8 cellular contexts compared by ENCODE assay signal in genomic region chr7:72953901-72954562, GRCh38. TPM values are rescaled to one million over a fixed set of nuclear protein-coding genes. Genes with fewer than 3 reads are reported as not detected.
DNase-seq lines count a peak whose midpoint lies in the region; ATAC-seq, FAIRE-seq and TF ChIP-seq lines count a peak whose summit lies in the region.
"Not testable (repeated sequence)": the region's sequence is repeated elsewhere in the genome, so short reads cannot be mapped to it uniquely, and the experiment has no call there.

No MANE protein-coding gene starts in this region.

- H3K36me3 ChIP-seq in GM12878 (ENCODE audit: control insufficient read depth in 2 of 2, insufficient read depth in 2 of 2, low read length in 1 of 2); left ventricle myocardium inferior; ovary: not testable (repeated sequence)

- H3K4me2 ChIP-seq in GM12878 (ENCODE audit: control insufficient read depth, insufficient read depth), result not testable (repeated sequence)

- not testable (repeated sequence) for TF ChIP-seq POLR2A in NB4 (IDR thresholded peaks at IDR 0.05; ENCODE audit: extremely low read depth, insufficient read length); GM12878 (IDR thresholded peaks at IDR 0.05; ENCODE audit: low read depth, low read length); ovary (IDR thresholded peaks at IDR 0.05)

- in situ Hi-C loops in GM12878 (cut with MboI), result not testable (repeated sequence)

- intact Hi-C loops in GM12878 (cut with micrococcal nuclease; ENCODE audit: unreplicated experiment); left ventricle myocardium inferior (cut with micrococcal nuclease); ovary (cut with DNase I): not testable (repeated sequence)

- H4K20me1 ChIP-seq in GM12878 (ENCODE audit: control insufficient read depth, insufficient read depth), result not testable (repeated sequence)

- RAD21 ChIA-PET in GM12878 (lab: Charles Lee; ENCODE audit: unreplicated experiment), result not testable (repeated sequence)

- not testable (repeated sequence) for H2AFZ ChIP-seq in GM12878 (ENCODE audit: control insufficient read depth, low read depth, low read length)

- not testable (repeated sequence) for TF ChIP-seq EP300 in GM12878 (IDR thresholded peaks at IDR 0.05; ENCODE audit: borderline replicate concordance in 1 of 2, control insufficient read depth in 1 of 2, low read depth in 2 of 2, low read length in 2 of 2); ovary (IDR thresholded peaks at IDR 0.05)

- CTCF ChIA-PET in AG04449 (lab: Yijun Ruan, JAX); GM12878 (lab: Yijun Ruan, JAX): not testable (repeated sequence)

- H3K4me3 ChIP-seq in AG04449 (ENCODE audit: low read depth, low read length), result peak overlapping the region; percentile 38
- H3K4me3 ChIP-seq in NB4 (ENCODE audit: low read depth, low read length), result peak overlapping the region; percentile 55
- peak overlapping the region; percentile 67; the same call in 1 of the 2 replicates for H3K4me3 ChIP-seq in GM12878
- peak overlapping the region; percentile 60 for H3K4me3 ChIP-seq in left ventricle myocardium inferior
- H3K4me3 ChIP-seq in ovary, result peak overlapping the region; percentile 28

- TSS peak; percentile 87 for BruUV-seq in GM12878 (replicated peaks; lab: Mats Ljungman, UMichigan)

- POLR2A ChIA-PET in AG04449 (lab: Yijun Ruan, JAX); GM12878 (lab: Charles Lee): not testable (repeated sequence)

- H3K9ac ChIP-seq in GM12878 (ENCODE audit: control insufficient read depth, insufficient read depth, low read length), result peak overlapping the region; percentile 35; the same call in 1 of the 2 replicates

- H3K27ac ChIP-seq in GM12878 (ENCODE audit: control insufficient read depth, insufficient read depth); left ventricle myocardium inferior (replicated peaks); ovary: not testable (repeated sequence)

- not testable (repeated sequence) for H3K9me3 ChIP-seq in GM12878 (replicated peaks; ENCODE audit: control insufficient read depth, insufficient read depth, low read length); left ventricle myocardium inferior (replicated peaks); ovary

- not testable (repeated sequence) for FAIRE-seq in GM12878 (lab: Jason Lieb, UNC)

- WGBS in GM12878 (ENCODE audit: insufficient coverage, insufficient replicate concordance, low lambda C conversion rate, missing lambda C conversion rate), result 0% methylated on average over 2 of the region's 43 CpGs
- 2 to 20% methylated on average over 2 to 3 of the region's 43 CpGs; no CpG with 5 or more reads in 1 of the 3 donors for WGBS in ovary, 3 donors

- not testable (repeated sequence) for H3K27me3 ChIP-seq in GM12878 (replicated peaks in 1 of 2; ENCODE audit: control insufficient read depth in 2 of 2, insufficient read depth in 2 of 2, low read length in 1 of 2); left ventricle myocardium inferior (ENCODE audit: low read depth); ovary

- H3K79me2 ChIP-seq in GM12878 (ENCODE audit: control insufficient read depth, insufficient read depth, low read length), result not testable (repeated sequence)

- SMC1A ChIA-PET in GM12878 (lab: Charles Lee; ENCODE audit: uncharacterized antibody, unreplicated experiment), result not testable (repeated sequence)

- not testable (repeated sequence) for H3K4me1 ChIP-seq in GM12878 (ENCODE audit: control insufficient read depth, insufficient read depth, low read length); left ventricle myocardium inferior; ovary (ENCODE audit: insufficient read depth)

- TF ChIP-seq CTCF in AG04449 (IDR thresholded peaks at IDR 0.05; ENCODE audit: insufficient read depth, low read length, missing control alignments); NB4 (IDR thresholded peaks at IDR 0.05; ENCODE audit: low read depth, low read length); GM12878 (IDR thresholded peaks at IDR 0.05 in 2 of 3, conservative IDR thresholded peaks at IDR 0.05 in 1 of 3; ENCODE audit: control insufficient read depth in 2 of 3, extremely low read depth in 1 of 3, insufficient read depth in 1 of 3, low read depth in 3 of 3, low read length in 3 of 3); left ventricle myocardium inferior (IDR thresholded peaks at IDR 0.05; ENCODE audit: borderline replicate concordance); ovary (IDR thresholded peaks at IDR 0.05): not testable (repeated sequence)

- not testable (repeated sequence) for DNase-seq in AG04449 (ENCODE audit: low read depth, low spot score); NB4 (ENCODE audit: low read depth); GM12878 (ENCODE audit: low read depth, low spot score); left ventricle myocardium inferior; ovary

- ATAC-seq in GM18868 (IDR thresholded peaks at IDR 0.05; ENCODE audit: unreplicated experiment) (peak; percentile 52), GM21737 (IDR thresholded peaks at IDR 0.05; ENCODE audit: unreplicated experiment) (peak; percentile 38), HG03066 (IDR thresholded peaks at IDR 0.05; ENCODE audit: low read depth, unreplicated experiment) (peak; percentile 52), GM12878 (peak; percentile 84)

- TF ChIP-seq RAD21 in GM12878 (IDR thresholded peaks at IDR 0.05; ENCODE audit: insufficient read depth, low read depth, low read length), result not testable (repeated sequence)

RNA-seq across cellular contexts. Expression of gene TRIM74, which starts 15.2 kb away (rescaled TPM):
- 0.93 and 2.3 TPM in 2 replicates for total RNA-seq in GM12878 (2013; cell fraction: nucleolus; rRNA removed)
- total RNA-seq in GM12878 (2014; rRNA removed) (0.11 TPM in 1 of 2 replicates, not detected in the other), GM12878 (2014; rRNA removed; fragmentation: Illumina TruSeq; extraction: Trizol) (not detected in 2 replicates), GM12878 (2021) (0.31 TPM in 1 of 2 replicates, not detected in the other), left ventricle myocardium inferior (not detected), ovary (1 to 10 TPM in 1 of 7 donors, under 1 TPM in 6; 0.23 to 1.2 (median 0.60) TPM)
- not detected for polyA plus RNA-seq in GM12878 (2011; ENCODE audit: low read depth)
- polyA plus RNA-seq in GM12878 (2011; rRNA removed) (0.10 and 0.24 TPM in 2 replicates), GM12878 (2014; fragmentation: Illumina TruSeq; extraction: Trizol) (not detected in 2 replicates), GM12878 (2014; fragmentation: Nextera tagmentation; extraction: Ambion mirVana) (not detected), GM12878 (2014; rRNA removed) (0.19 TPM in 1 of 2 replicates, not detected in the other), GM12878 (2016; fragmentation: Nextera tagmentation; extraction: Ambion mirVana) (under 1 TPM; 0.11 to 0.48 TPM), ovary (under 1 TPM in 1 of 2 donors, not detected in 1; 0.63 TPM)
- not detected in 2 replicates for polyA plus RNA-seq in GM12878 (2011; cell fraction: cytosol; rRNA removed)
- 0.79 and 0.88 TPM in 2 replicates for polyA plus RNA-seq in GM12878 (2011; cell fraction: nucleus; rRNA removed)
- polyA plus RNA-seq in GM12878 (2012), result 0.37 TPM in 1 of 2 replicates, not detected in the other
- polyA minus RNA-seq in GM12878 (2011; rRNA and poly(A)+ RNA removed), result not detected in 2 replicates
- not detected in 2 replicates for polyA minus RNA-seq in GM12878 (2011; cell fraction: cytosol; rRNA and poly(A)+ RNA removed)
- not detected in 2 replicates for polyA minus RNA-seq in GM12878 (2011; cell fraction: nucleus; rRNA and poly(A)+ RNA removed)

RNA-seq across cellular contexts. Expression of gene POM121, which starts 29.1 kb away (rescaled TPM):
- total RNA-seq in GM12878 (2013; cell fraction: nucleolus; rRNA removed), result 38.7 and 41.9 TPM in 2 replicates
- 5.7 and 7.8 TPM in 2 replicates for total RNA-seq in GM12878 (2014; rRNA removed)
- total RNA-seq in GM12878 (2014; rRNA removed; fragmentation: Illumina TruSeq; extraction: Trizol), result 6.2 and 6.9 TPM in 2 replicates
- total RNA-seq in GM12878 (2021), result 62.7 and 65.7 TPM in 2 replicates
- 16.1 TPM for polyA plus RNA-seq in GM12878 (2011; ENCODE audit: low read depth)
- polyA plus RNA-seq in GM12878 (2011; rRNA removed), result 4.4 and 6.0 TPM in 2 replicates
- polyA plus RNA-seq in GM12878 (2011; cell fraction: cytosol; rRNA removed), result 7.5 and 12.9 TPM in 2 replicates
- polyA plus RNA-seq in GM12878 (2011; cell fraction: nucleus; rRNA removed), result 21.7 and 27.5 TPM in 2 replicates
- polyA plus RNA-seq in GM12878 (2012), result 32.9 and 36.4 TPM in 2 replicates
- 26.0 and 39.7 TPM in 2 replicates for polyA plus RNA-seq in GM12878 (2014; fragmentation: Illumina TruSeq; extraction: Trizol)
- 1 to 10 TPM; 2.4 to 3.7 TPM for polyA plus RNA-seq in GM12878 (2014; fragmentation: Nextera tagmentation; extraction: Ambion mirVana)
- 20.4 and 26.7 TPM in 2 replicates for polyA plus RNA-seq in GM12878 (2014; rRNA removed)
- 10 to 100 TPM; 24.7 to 26.4 TPM for polyA plus RNA-seq in GM12878 (2016; fragmentation: Nextera tagmentation; extraction: Ambion mirVana)
- 12.1 and 14.0 TPM in 2 replicates for polyA minus RNA-seq in GM12878 (2011; rRNA and poly(A)+ RNA removed)
- 15.1 and 16.6 TPM in 2 replicates for polyA minus RNA-seq in GM12878 (2011; cell fraction: cytosol; rRNA and poly(A)+ RNA removed)
- 7.9 and 12.6 TPM in 2 replicates for polyA minus RNA-seq in GM12878 (2011; cell fraction: nucleus; rRNA and poly(A)+ RNA removed)
- 17.3 TPM for total RNA-seq in left ventricle myocardium inferior
- 10 to 100 TPM; 10.3 to 41.4 (median 34.4) TPM for total RNA-seq in ovary
- polyA plus RNA-seq in ovary, result 10 to 100 TPM; 16.0 to 23.5 TPM
